9 cellular contexts compared by ENCODE assay signal in genomic region chr3:48268381-48268935, GRCh38. TPM values are rescaled to one million over a fixed set of nuclear protein-coding genes. Genes with fewer than 3 reads are reported as not detected.
A peak's percentile ranks its signal among the peaks of the same experiment; 100 is the strongest.
DNase-seq lines count a peak whose midpoint lies in the region; ATAC-seq, FAIRE-seq and TF ChIP-seq lines count a peak whose summit lies in the region.
"Had no signal": no experiment of that assay in that cellular context is flagged by ENCODE, and none has a peak within 500 bp of the region (broad histone marks: within the 10 kb centered on the region; RNA-seq: fewer than 3 reads in every experiment).

No MANE protein-coding gene starts in this region.

- TF ChIP-seq CTCF in K562 (IDR thresholded peaks at IDR 0.05 in 2 of 3, conservative IDR thresholded peaks at IDR 0.05 in 1 of 3; ENCODE audit: insufficient read depth in 2 of 3, low read depth in 1 of 3, low read length in 3 of 3), result no peak

- CTCF ChIA-PET in K562 (lab: Yijun Ruan, JAX; ENCODE audit: low intra/inter-chr PET ratio), result no interaction called here

- H3K4me2 ChIP-seq in K562 (ENCODE audit: insufficient read depth, low read length), result no peak overlapping the region

- DNase-seq in DMS53 (lab: John Stamatoyannopoulos, UW) (peak; percentile 86), T-helper 2 cell (peak in 4 of 5 experiments; percentile 57 to 92 (median 71)), K562 (ENCODE audit: extremely low read depth in 1 of 4, low spot score in 3 of 4) (no peak), renal cortical epithelial cell (ENCODE audit: low read depth) (peak; percentile 43), NCI-H446 treated with DMSO at 0.1 percent for 48 hours (lab: John Stamatoyannopoulos, UW) (no peak), middle frontal gyrus (ENCODE audit: extremely low spot score, low spot score) (no peak), NOMO-1 treated with DMSO at 0.1 percent for 48 hours (lab: John Stamatoyannopoulos, UW; ENCODE audit: unreplicated experiment) (no peak)
- DNase-seq: right lobe of liver had no signal

- H3K4me1 ChIP-seq in K562 (replicated peaks in 1 of 2; ENCODE audit: control insufficient read depth in 2 of 2, insufficient read depth in 2 of 2, low read length in 2 of 2), result no peaks in the 10 kb centered on the region; a peak in 1 of 5 replicates
- H3K4me1 ChIP-seq: right lobe of liver had no signal

- peaks cover 4% of the 10 kb centered on the region; the same call in 1 of the 2 replicates for H3K9me3 ChIP-seq in K562 (replicated peaks; ENCODE audit: control insufficient read depth, insufficient read depth, low read depth, low read length)
- H3K9me3 ChIP-seq: right lobe of liver had no signal

- intact Hi-C loops in K562 (cut with micrococcal nuclease), result no loop called here

- in situ Hi-C loops in K562 (cut with MboI), result no loop called here

- WGBS in K562 (ENCODE audit: insufficient coverage, low coverage, missing lambda C conversion rate), result 92% methylated on average over 12 of the region's 13 CpGs

- no peak for FAIRE-seq in K562 (lab: Jason Lieb, UNC)

- BruUV-seq in K562 (replicated peaks; lab: Mats Ljungman, UMichigan), result TSS peak; percentile 43

- H3K79me2 ChIP-seq in K562 (ENCODE audit: control insufficient read depth, insufficient read depth, low read length), result no peaks in the 10 kb centered on the region

- TF ChIP-seq POLR2A in K562 (conservative IDR thresholded peaks at IDR 0.05), result no peak

- TF ChIP-seq RAD21 in K562 (CRISPR knock-in tag; conservative IDR thresholded peaks at IDR 0.05 in 1 of 2, IDR thresholded peaks at IDR 0.05 in 1 of 2), result no peak

- ATAC-seq in K562 (no peak), HG02759 (IDR thresholded peaks at IDR 0.05; ENCODE audit: unreplicated experiment) (no peak)

- POLR2A ChIA-PET in K562 (lab: Yijun Ruan, JAX), result interaction anchor here (0.6 to 0.9 kb wide), 3 partner anchors 12 to 739 kb away, joined by 3 read pairs; no protein-coding TSS in a partner anchor

- H3K27me3 ChIP-seq in K562 (ENCODE audit: control insufficient read depth in 2 of 2, insufficient read depth in 2 of 2, low read length in 2 of 2), result no peaks in the 10 kb centered on the region
- H3K27me3 ChIP-seq: right lobe of liver had no signal

- H3K9ac ChIP-seq in K562 (ENCODE audit: insufficient read depth in 1 of 2, low read depth in 2 of 2, low read length in 2 of 2), result no peak overlapping the region

- H3K4me3 ChIP-seq in K562, result no peak overlapping the region
- H3K4me3 ChIP-seq: right lobe of liver had no signal

- H4K20me1 ChIP-seq in K562 (replicated peaks; ENCODE audit: control insufficient read depth, insufficient read depth, low read length), result no peaks in the 10 kb centered on the region

- H2AFZ ChIP-seq in K562 (ENCODE audit: low read depth, low read length), result no peak overlapping the region

- TF ChIP-seq EP300 in K562 (IDR thresholded peaks at IDR 0.05; ENCODE audit: low read length), result no peak

- no peak overlapping the region for H3K27ac ChIP-seq in K562 (ENCODE audit: extremely low read depth, low read depth, low read length)
- H3K27ac ChIP-seq: right lobe of liver had no signal

- H3K9me1 ChIP-seq in K562 (ENCODE audit: control insufficient read depth, insufficient read depth, low read length), result no peaks in the 10 kb centered on the region

- H3K36me3 ChIP-seq in K562 (ENCODE audit: control insufficient read depth, insufficient read depth, low read length), result peaks cover 52% of the 10 kb centered on the region; the same call in 2 of the 3 replicates
- H3K36me3 ChIP-seq: right lobe of liver had no signal

TF ChIP-seq in K562, 482 proteins besides CTCF, POLR2A, EP300 and RAD21:
- TF ChIP-seq E2F4 (CRISPR knock-in tag; IDR thresholded peaks at IDR 0.05; ENCODE audit: low read depth), result no peak
- TF ChIP-seq ZNF239 (CRISPR knock-in tag; IDR thresholded peaks at IDR 0.05), result no peak
- TF ChIP-seq THRB (CRISPR knock-in tag; conservative IDR thresholded peaks at IDR 0.05), result no peak
- TF ChIP-seq STAG1 (CRISPR knock-in tag; IDR thresholded peaks at IDR 0.05; ENCODE audit: borderline replicate concordance), result no peak
- TF ChIP-seq ZFP36 (IDR thresholded peaks at IDR 0.05; ENCODE audit: low read depth, low read length, partially characterized antibody), result no peak

RNA-seq across cellular contexts. Expression of gene ZNF589, which starts 27.6 kb away (rescaled TPM):
- 68.3 and 75.9 TPM in 2 replicates for total RNA-seq in K562 (2011; cell fraction: chromatin; rRNA removed; ENCODE audit: low replicate concordance)
- total RNA-seq in K562 (2011; cell fraction: nucleolus; rRNA removed), result 29.9 and 35.9 TPM in 2 replicates
- 57.4 and 74.4 TPM in 2 replicates for total RNA-seq in K562 (2011; cell fraction: nucleoplasm; rRNA removed)
- total RNA-seq in K562 (2014; rRNA removed) (13.9 and 17.6 TPM in 2 replicates), K562 (2014; rRNA removed; fragmentation: Illumina TruSeq; extraction: Trizol) (21.5 and 24.9 TPM in 2 replicates), K562 (2015; rRNA removed; fragmentation: Illumina TruSeq; extraction: Trizol) (20.1 and 20.8 TPM in 2 replicates), K562 (2021) (19.6 and 20.8 TPM in 2 replicates), renal cortical epithelial cell (2.3 and 6.6 TPM in 2 replicates)
- polyA plus RNA-seq in K562 (2011; rRNA removed) (26.7 and 28.8 TPM in 2 replicates), K562 (2014; fragmentation: Illumina TruSeq; extraction: Trizol) (24.1 and 25.1 TPM in 2 replicates), K562 (2014; fragmentation: Nextera tagmentation; extraction: Ambion mirVana) (10 to 100 TPM in 1 of 2 experiments, 1 to 10 TPM in 1; 4.2 to 17.6 TPM), K562 (2014; rRNA removed) (23.2 and 23.9 TPM in 2 replicates)
- 11.3 and 20.8 TPM in 2 replicates for polyA plus RNA-seq in K562 (2011; cell fraction: cytosol; rRNA removed)
- 78.0 and 81.2 TPM in 2 replicates for polyA plus RNA-seq in K562 (2011; cell fraction: nucleus; rRNA removed)
- polyA plus RNA-seq in K562 (2012), result 14.2 and 16.5 TPM in 2 replicates
- 24.3 and 27.1 TPM in 2 replicates for polyA minus RNA-seq in K562 (2011; rRNA and poly(A)+ RNA removed)
- 6.6 and 7.7 TPM in 2 replicates for polyA minus RNA-seq in K562 (2011; cell fraction: cytosol; rRNA and poly(A)+ RNA removed)
- polyA minus RNA-seq in K562 (2011; cell fraction: nucleus; rRNA and poly(A)+ RNA removed), result 12.9 and 19.1 TPM in 2 replicates

RNA-seq across cellular contexts. Expression of gene NME6, which starts 32.7 kb away (rescaled TPM):
- 38.1 and 39.6 TPM in 2 replicates for total RNA-seq in K562 (2011; cell fraction: chromatin; rRNA removed; ENCODE audit: low replicate concordance)
- total RNA-seq in K562 (2011; cell fraction: nucleolus; rRNA removed), result 20.5 and 24.2 TPM in 2 replicates
- 39.3 and 53.9 TPM in 2 replicates for total RNA-seq in K562 (2011; cell fraction: nucleoplasm; rRNA removed)
- total RNA-seq in K562 (2014; rRNA removed), result 22.5 and 27.2 TPM in 2 replicates
- 24.5 and 26.5 TPM in 2 replicates for total RNA-seq in K562 (2014; rRNA removed; fragmentation: Illumina TruSeq; extraction: Trizol)
- total RNA-seq in K562 (2015; rRNA removed; fragmentation: Illumina TruSeq; extraction: Trizol), result 32.9 and 35.0 TPM in 2 replicates
- 23.2 and 24.3 TPM in 2 replicates for total RNA-seq in K562 (2021)
- polyA plus RNA-seq in K562 (2011; rRNA removed), result 33.1 and 33.3 TPM in 2 replicates
- 43.2 and 63.3 TPM in 2 replicates for polyA plus RNA-seq in K562 (2011; cell fraction: cytosol; rRNA removed)
- 11.4 and 15.4 TPM in 2 replicates for polyA plus RNA-seq in K562 (2011; cell fraction: nucleus; rRNA removed)
- polyA plus RNA-seq in K562 (2012), result 21.8 and 25.1 TPM in 2 replicates
- 36.2 and 42.0 TPM in 2 replicates for polyA plus RNA-seq in K562 (2014; fragmentation: Illumina TruSeq; extraction: Trizol)
- 10 to 100 TPM; 66.8 to 80.0 TPM for polyA plus RNA-seq in K562 (2014; fragmentation: Nextera tagmentation; extraction: Ambion mirVana)
- polyA plus RNA-seq in K562 (2014; rRNA removed), result 27.3 and 31.0 TPM in 2 replicates
- 27.7 TPM in 2 replicates for polyA minus RNA-seq in K562 (2011; rRNA and poly(A)+ RNA removed)
- 12.4 and 16.1 TPM in 2 replicates for polyA minus RNA-seq in K562 (2011; cell fraction: cytosol; rRNA and poly(A)+ RNA removed)
- 8.1 and 13.0 TPM in 2 replicates for polyA minus RNA-seq in K562 (2011; cell fraction: nucleus; rRNA and poly(A)+ RNA removed)
- 29.7 and 45.7 TPM in 2 replicates for total RNA-seq in renal cortical epithelial cell

RNA-seq across cellular contexts. Expression of gene CAMP, which starts 45.2 kb away (rescaled TPM):
- not detected in 2 replicates for total RNA-seq in K562 (2011; cell fraction: chromatin; rRNA removed; ENCODE audit: low replicate concordance)
- total RNA-seq in K562 (2011; cell fraction: nucleolus; rRNA removed), result not detected in 2 replicates
- total RNA-seq in K562 (2011; cell fraction: nucleoplasm; rRNA removed), result not detected in 2 replicates
- 0.29 TPM in 1 of 2 replicates, not detected in the other for total RNA-seq in K562 (2014; rRNA removed)
- total RNA-seq in K562 (2014; rRNA removed; fragmentation: Illumina TruSeq; extraction: Trizol), result not detected in 2 replicates
- not detected in 2 replicates for total RNA-seq in K562 (2015; rRNA removed; fragmentation: Illumina TruSeq; extraction: Trizol)
- total RNA-seq in K562 (2021), result 0.22 TPM in 1 of 2 replicates, not detected in the other
- not detected in 2 replicates for polyA plus RNA-seq in K562 (2011; rRNA removed)
- not detected in 2 replicates for polyA plus RNA-seq in K562 (2011; cell fraction: cytosol; rRNA removed)
- polyA plus RNA-seq in K562 (2011; cell fraction: nucleus; rRNA removed), result not detected in 2 replicates
- not detected in 2 replicates for polyA plus RNA-seq in K562 (2012)
- polyA plus RNA-seq in K562 (2014; fragmentation: Illumina TruSeq; extraction: Trizol), result not detected in 2 replicates
- polyA plus RNA-seq in K562 (2014; fragmentation: Nextera tagmentation; extraction: Ambion mirVana), result not detected
- polyA plus RNA-seq in K562 (2014; rRNA removed), result not detected in 2 replicates
- polyA minus RNA-seq in K562 (2011; rRNA and poly(A)+ RNA removed), result not detected in 2 replicates
- polyA minus RNA-seq in K562 (2011; cell fraction: cytosol; rRNA and poly(A)+ RNA removed), result not detected in 2 replicates
- not detected in 2 replicates for polyA minus RNA-seq in K562 (2011; cell fraction: nucleus; rRNA and poly(A)+ RNA removed)
- 0.25 TPM in 1 of 2 replicates, not detected in the other for total RNA-seq in renal cortical epithelial cell

Comparison
In these comparisons a context has a peak if more than half of its experiments do, and no peak if none do; other contexts are left out.
1. DNase-seq: peak in DMS53 (single experiment), T-helper 2 cell (4 of 5) and renal cortical epithelial cell (single experiment); none in K562 (0 of 4), NCI-H446 treated with DMSO at 0.1 percent for 48 hours (single experiment), middle frontal gyrus (single experiment) and NOMO-1 treated with DMSO at 0.1 percent for 48 hours (single experiment).